ENCODE assay signal across 8 cellular contexts in the genomic region with DNA sequence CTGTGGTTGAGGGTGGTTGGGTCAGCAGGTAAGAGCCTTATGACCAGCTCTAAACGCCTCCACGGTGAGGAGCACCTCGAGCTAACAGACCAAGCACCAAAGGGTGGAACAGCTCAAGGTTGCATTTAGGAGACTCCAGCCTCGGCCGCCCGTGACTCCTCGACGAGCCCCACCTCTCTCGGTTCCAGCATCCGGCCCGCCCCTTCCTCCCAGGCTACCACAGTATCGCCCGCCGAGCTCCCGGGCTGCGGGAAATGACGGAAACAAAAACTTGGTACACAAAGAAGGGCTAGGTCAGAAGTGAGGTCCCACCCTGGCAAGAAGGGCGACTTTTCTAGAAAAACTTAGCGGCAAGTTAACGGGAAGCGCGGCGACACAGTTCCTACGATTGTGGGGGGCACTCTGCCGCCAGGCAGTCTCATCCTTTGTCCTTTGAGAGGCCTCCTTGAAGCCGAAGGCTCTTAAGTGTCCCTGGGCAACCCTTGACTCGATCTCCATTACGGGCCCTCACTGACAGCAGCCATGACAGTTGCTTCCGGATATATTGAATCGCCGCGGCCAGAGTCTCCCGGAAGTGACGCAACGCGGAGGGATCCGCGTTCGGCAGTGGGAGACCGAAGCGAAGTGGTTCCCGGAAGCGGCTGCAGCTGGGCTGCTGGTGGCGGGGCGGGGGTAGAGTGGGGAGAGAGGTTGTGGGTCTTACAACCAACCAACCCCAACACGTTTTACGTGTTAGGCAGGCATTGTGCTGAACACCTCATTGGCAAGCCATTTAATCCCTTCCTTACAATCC. TPM values are rescaled to one million over a fixed set of nuclear protein-coding genes. Genes with fewer than 3 reads are reported as not detected.
A peak's percentile ranks its signal among the peaks of the same experiment; 100 is the strongest.
DNase-seq lines count a peak whose midpoint lies in the region; ATAC-seq, FAIRE-seq and TF ChIP-seq lines count a peak whose summit lies in the region.

No MANE protein-coding gene starts in this region.

- H3K4me1 ChIP-seq in heart right ventricle (peaks cover 0 to 12% (median 5%) of the 10 kb centered on the region in 9 donors), neural progenitor cell (no peaks in the 10 kb centered on the region)

- H3K27ac ChIP-seq in heart right ventricle (peak overlapping the region; percentile 76 to 99 (median 94)), neural progenitor cell (no peak overlapping the region)

- no peak overlapping the region for H3K9ac ChIP-seq in neural progenitor cell

- intact Hi-C loops in heart right ventricle (cut with DNase I) = loop anchor here in 9 of 10 donors (1.0 to 5.0 kb wide), 6 partner anchors 37 to 48 kb away; partner anchors contain the start of genes ZNF518A (in 7 of the 9) and CCNJ (in 3 of the 9)

- H3K4me1 Mint-ChIP-seq in activated naive CD8-positive, alpha-beta T cell treated with anti-CD3 and anti-CD28 coated beads, Interleukin-2, amount 50 U/mL, for 24 hours = peaks cover 14% of the 10 kb centered on the region
- H3K4me1 Mint-ChIP-seq in neural progenitor cell = no peaks in the 10 kb centered on the region

- peaks cover 0 to 5% (median 0%) of the 10 kb centered on the region in 11 donors for H3K9me3 ChIP-seq in heart right ventricle
- no peaks in the 10 kb centered on the region for H3K9me3 ChIP-seq in neural progenitor cell (ENCODE audit: low read depth)

- H3K4me3 Mint-ChIP-seq in activated naive CD8-positive, alpha-beta T cell treated with anti-CD3 and anti-CD28 coated beads, Interleukin-2, amount 50 U/mL, for 24 hours = peak overlapping the region; percentile 90
- H3K4me3 Mint-ChIP-seq in neural progenitor cell = no peak overlapping the region

- peak; percentile 35 for DNase-seq in GM12891 (ENCODE audit: insufficient read length, low spot score)
- DNase-seq in NCI-H1436 treated with DMSO at 0.1 percent for 48 hours (lab: John Stamatoyannopoulos, UW) = peak; percentile 68
- peak; percentile 67 to 88 for DNase-seq in SW 1271 (lab: John Stamatoyannopoulos, UW)
- peak; percentile 92 for DNase-seq in activated naive CD8-positive, alpha-beta T cell treated with anti-CD3 and anti-CD28 coated beads, Interleukin-2, amount 50 U/mL, for 24 hours
- DNase-seq in heart right ventricle = peak; percentile 93 to 94
- DNase-seq in skeletal muscle cell (ENCODE audit: low read depth) = peak; percentile 91
- DNase-seq in neural progenitor cell (ENCODE audit: low spot score) = no peak

- H2AFZ ChIP-seq in neural progenitor cell (replicated peaks) = no peak overlapping the region

- H4K20me1 ChIP-seq in neural progenitor cell (ENCODE audit: low read depth) = no peaks in the 10 kb centered on the region

- H3F3A ChIP-seq in neural progenitor cell (ENCODE audit: low read depth) = no peaks in the 10 kb centered on the region

- H3K27me3 Mint-ChIP-seq in activated naive CD8-positive, alpha-beta T cell treated with anti-CD3 and anti-CD28 coated beads, Interleukin-2, amount 50 U/mL, for 24 hours = peaks cover 24% of the 10 kb centered on the region
- no peaks in the 10 kb centered on the region for H3K27me3 Mint-ChIP-seq in neural progenitor cell (ENCODE audit: insufficient read depth, low read depth)

- H3K79me2 ChIP-seq in neural progenitor cell (ENCODE audit: low read depth) = no peaks in the 10 kb centered on the region

- H3K9me3 Mint-ChIP-seq in activated naive CD8-positive, alpha-beta T cell treated with anti-CD3 and anti-CD28 coated beads, Interleukin-2, amount 50 U/mL, for 24 hours = no peaks in the 10 kb centered on the region
- no peaks in the 10 kb centered on the region for H3K9me3 Mint-ChIP-seq in neural progenitor cell

- H3K36me3 Mint-ChIP-seq in activated naive CD8-positive, alpha-beta T cell treated with anti-CD3 and anti-CD28 coated beads, Interleukin-2, amount 50 U/mL, for 24 hours (ENCODE audit: low read depth) = peaks cover 4% of the 10 kb centered on the region
- no peaks in the 10 kb centered on the region for H3K36me3 Mint-ChIP-seq in neural progenitor cell

- 3 to 4% methylated on average over 47 of the region's 47 CpGs for WGBS in heart right ventricle, 2 donors

- peaks cover 0 to 8% (median 0%) of the 10 kb centered on the region in 9 donors for H3K36me3 ChIP-seq in heart right ventricle
- no peaks in the 10 kb centered on the region for H3K36me3 ChIP-seq in neural progenitor cell

- ATAC-seq in HG02798 (IDR thresholded peaks at IDR 0.05; ENCODE audit: poor library complexity, unreplicated experiment) (peak; percentile 89), heart right ventricle (peak; percentile 97 to 100 (median 99))
- ATAC-seq in activated naive CD8-positive, alpha-beta T cell treated with anti-CD3 and anti-CD28 coated beads, Interleukin-2, amount 50 U/mL, for 24 hours = peak; percentile 95

- no peak overlapping the region for H3K4me2 ChIP-seq in neural progenitor cell

- peak; percentile 85 for TF ChIP-seq POLR2A in GM12891 (IDR thresholded peaks at IDR 0.05; ENCODE audit: low read depth, low read length)

- peak; percentile 89 for FAIRE-seq in GM12891 (lab: Jason Lieb, UNC)

- peak overlapping the region; percentile 97 for H3K27ac Mint-ChIP-seq in activated naive CD8-positive, alpha-beta T cell treated with anti-CD3 and anti-CD28 coated beads, Interleukin-2, amount 50 U/mL, for 24 hours
- H3K27ac Mint-ChIP-seq in neural progenitor cell = no peak overlapping the region

- TF ChIP-seq CTCF in heart right ventricle (IDR thresholded peaks at IDR 0.05) = no peak
- TF ChIP-seq CTCF in neural progenitor cell (IDR thresholded peaks at IDR 0.05) = no peak

- H3K27me3 ChIP-seq in heart right ventricle (peaks cover 0 to 36% (median 32%) of the 10 kb centered on the region in 7 donors), neural progenitor cell (no peaks in the 10 kb centered on the region)

- H3K4me3 ChIP-seq in heart right ventricle (peak overlapping the region; percentile 64 to 84 (median 76)), skeletal muscle cell (ENCODE audit: low read depth, low read length) (peak overlapping the region; percentile 89), neural progenitor cell (no peak overlapping the region)

TF ChIP-seq in GM12891, 5 proteins besides CTCF, POLR2A, EP300 and RAD21:
- TF ChIP-seq POU2F2 (IDR thresholded peaks at IDR 0.05; ENCODE audit: low read depth, low read length) (peak; percentile 61), PAX5 (IDR thresholded peaks at IDR 0.05; ENCODE audit: insufficient read depth, low read length, severe bottlenecking) (no peak), SPI1 (IDR thresholded peaks at IDR 0.05; ENCODE audit: low read depth, low read length) (no peak), TAF1 (IDR thresholded peaks at IDR 0.05; ENCODE audit: low read depth, low read length) (peak; percentile 89), POLR2AphosphoS5 (IDR thresholded peaks at IDR 0.05; ENCODE audit: low read depth, low read length) (peak; percentile 72)

RNA-seq across cellular contexts. Expression of gene ZNF518A, which starts 40.2 kb away (rescaled TPM):
- polyA plus RNA-seq in GM12891 (2012; ENCODE audit: low read depth, missing spikeins) = 7.1 TPM
- total RNA-seq in heart right ventricle = 10 to 100 TPM; 11.0 to 15.0 (median 12.7) TPM
- polyA plus RNA-seq in heart right ventricle = 1 to 10 TPM; 1.7 to 6.9 TPM
- 50.3 and 79.9 TPM in 2 replicates for total RNA-seq in neural progenitor cell (ENCODE audit: low replicate concordance)

RNA-seq across cellular contexts. Expression of gene CCNJ, which starts 46.5 kb away (rescaled TPM):
- polyA plus RNA-seq in GM12891 (2012; ENCODE audit: low read depth, missing spikeins) = 2.1 TPM
- total RNA-seq in heart right ventricle (1 to 10 TPM; 1.8 to 3.6 (median 2.8) TPM), neural progenitor cell (ENCODE audit: low replicate concordance) (33.7 and 43.4 TPM in 2 replicates)
- polyA plus RNA-seq in heart right ventricle = 1 to 10 TPM; 1.7 TPM
